23 cellular contexts compared by ENCODE assay signal in genomic region chr14:97028382-97028781, GRCh38.
"Had no signal": no experiment of that assay in that cellular context is flagged by ENCODE, and none has a peak within 500 bp of the region (broad histone marks: within the 10 kb centered on the region; RNA-seq: fewer than 3 reads in every experiment).

No MANE protein-coding gene starts in this region.

- ATAC-seq: activated CD4-positive, CD25-positive, alpha-beta regulatory T cell treated with anti-CD3 and anti-CD28 coated beads, Interleukin-2, amount 50 U/mL, for 24 hours; body of pancreas; gastrocnemius medialis; pancreas; psoas muscle had no signal

- H3K4me3 ChIP-seq: body of pancreas, cardiac muscle cell, esophagus squamous epithelium, gastrocnemius medialis, left ventricle myocardium inferior, pancreas, psoas muscle, right atrium auricular region, thyroid gland had no signal

- H3K27ac ChIP-seq: body of pancreas, cardiac muscle cell, esophagus squamous epithelium, gastrocnemius medialis, left ventricle myocardium inferior, pancreas, psoas muscle, right atrium auricular region, thyroid gland, VCaP had no signal

- H3K4me1 ChIP-seq: gastrocnemius medialis, pancreas, psoas muscle, thyroid gland had no signal

- H3K9me3 ChIP-seq: body of pancreas, esophagus squamous epithelium, gastrocnemius medialis, pancreas, psoas muscle, right atrium auricular region, thyroid gland had no signal

- DNase-seq: activated CD4-positive, alpha-beta memory T cell treated with anti-CD3 and anti-CD28 coated beads, Interleukin-2, amount 10 ng/mL, durations not matched to agents 7 days and 5 days; activated CD4-positive, alpha-beta T cell treated with anti-CD3 and anti-CD28 coated beads, Interleukin-2, amount 10 ng/mL, durations not matched to agents 24 days and 14 days; activated gamma-delta T cell treated with Interleukin-2 at 50 U/mL for 16 hours; anterior cingulate cortex; body of pancreas; cortex of kidney; endodermal cell; esophagus squamous epithelium; gastrocnemius medialis; hypothalamus; left ventricle myocardium inferior; midbrain; natural killer cell; pancreas; psoas muscle; stimulated activated CD4-positive, alpha-beta T cell treated with anti-CD3 and anti-CD28 coated beads, Interleukin-4, amount 100 ng/mL, for 24 hours; substantia nigra; T1000; thyroid gland had no signal

- H3K27me3 ChIP-seq: thyroid gland had no signal

- H3K36me3 ChIP-seq: cardiac muscle cell, esophagus squamous epithelium, gastrocnemius medialis, left ventricle myocardium inferior, pancreas, right atrium auricular region, thyroid gland had no signal
